10 cellular contexts compared by ENCODE assay signal in the genomic region with DNA sequence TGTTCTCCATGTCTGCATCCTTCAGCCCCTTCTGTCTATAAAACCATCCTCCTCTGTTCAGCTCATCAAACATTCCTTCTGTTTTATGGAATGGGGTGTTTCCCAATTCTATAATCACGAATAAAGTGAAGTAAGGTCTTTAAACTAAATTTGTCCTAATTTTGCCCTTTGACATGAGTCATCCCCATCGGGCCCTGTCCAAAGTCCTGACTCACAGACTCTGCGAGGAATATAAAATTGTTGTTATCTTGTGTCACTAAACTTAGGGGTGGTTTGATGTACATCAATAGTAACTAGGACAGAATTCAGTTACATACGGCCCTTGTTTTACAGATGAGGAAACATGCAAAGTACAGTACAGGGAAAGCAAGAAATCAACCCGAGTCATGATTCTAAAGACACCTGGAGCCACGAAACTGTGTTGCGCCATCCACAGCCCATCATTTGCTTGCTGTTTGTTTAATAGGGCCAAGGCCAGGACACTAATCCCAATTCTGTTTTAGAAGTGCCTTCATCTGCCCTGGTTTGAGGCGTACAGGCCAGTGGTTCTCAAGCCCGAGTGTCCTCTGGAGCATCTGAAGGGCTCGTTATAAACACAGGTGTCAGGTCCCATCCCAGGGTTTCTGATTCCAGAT. TPM values are rescaled to one million over a fixed set of nuclear protein-coding genes. Genes with fewer than 3 reads are reported as not detected.
DNase-seq lines count a peak whose midpoint lies in the region; ATAC-seq, FAIRE-seq and TF ChIP-seq lines count a peak whose summit lies in the region.
"Had no signal": no experiment of that assay in that cellular context is flagged by ENCODE, and none has a peak within 500 bp of the region (broad histone marks: within the 10 kb centered on the region; RNA-seq: fewer than 3 reads in every experiment).

No MANE protein-coding gene starts in this region.

- no peaks in the 10 kb centered on the region for H3K36me3 ChIP-seq in right lobe of liver
- no peaks in the 10 kb centered on the region for H3K36me3 ChIP-seq in vagina

- ATAC-seq in Right ventricle myocardium superior (ENCODE audit: poor library complexity) (no peak), right lobe of liver (peak in 3 of 4 donors; percentile 13 to 33 (median 33)), GM21619 (IDR thresholded peaks at IDR 0.05; ENCODE audit: unreplicated experiment) (no peak)
- ATAC-seq: stimulated activated naive CD8-positive, alpha-beta T cell treated with anti-CD3 and anti-CD28 coated beads, Interleukin-15, Interleukin-2, amounts not matched to agents 100 U/mL and 50 U/mL, for 24 hours had no signal

- TF ChIP-seq CTCF in right lobe of liver (IDR thresholded peaks at IDR 0.05): no peak
- TF ChIP-seq CTCF in vagina (IDR thresholded peaks at IDR 0.05): no peak

- TF ChIP-seq POLR2A in right lobe of liver (IDR thresholded peaks at IDR 0.05) (no peak), vagina (IDR thresholded peaks at IDR 0.05) (no peak)

- no peak for FAIRE-seq in HTR-8/SVneo (lab: Jason Lieb, UNC)

- H3K9me3 ChIP-seq in right lobe of liver (no peaks in the 10 kb centered on the region), vagina (no peaks in the 10 kb centered on the region)

- DNase-seq in cardiac septum (ENCODE audit: low spot score): peak; percentile 61
- DNase-seq in Right ventricle myocardium superior: no peak
- peak; percentile 29 for DNase-seq in astrocyte of the hippocampus (ENCODE audit: low read depth, low spot score)
- peak in 1 of 3 donors; percentile 56 for DNase-seq in right lobe of liver
- no peak for DNase-seq in vagina (ENCODE audit: extremely low spot score in 2 of 2)
- no peak for DNase-seq in DMS153 (lab: John Stamatoyannopoulos, UW)
- no peak for DNase-seq in HTR-8/SVneo (ENCODE audit: insufficient read length, low spot score)
- DNase-seq: NCI-H187; stimulated activated naive CD8-positive, alpha-beta T cell treated with anti-CD3 and anti-CD28 coated beads, Interleukin-15, Interleukin-2, amounts not matched to agents 100 U/mL and 50 U/mL, for 24 hours had no signal

- peak overlapping the region in 1 of 3 donors; percentile 29 for H3K27ac ChIP-seq in right lobe of liver
- peak overlapping the region; percentile 93 for H3K27ac ChIP-seq in vagina

- H3K4me3 ChIP-seq in right lobe of liver: no peak overlapping the region
- H3K4me3 ChIP-seq in vagina: no peak overlapping the region

- no peaks in the 10 kb centered on the region for H3K27me3 ChIP-seq in right lobe of liver
- no peaks in the 10 kb centered on the region for H3K27me3 ChIP-seq in vagina

- intact Hi-C loops in cardiac septum (cut with DNase I) (loop anchor here (5.0 to 10.0 kb wide), 4 partner anchors 140 to 1700 kb away; a partner anchor contains a TSS), Right ventricle myocardium superior (cut with DNase I) (loop anchor here (10.0 kb wide), 1 partner anchor 200 kb away; no protein-coding TSS in a partner anchor), right lobe of liver (cut with DNase I) (no loop called here), vagina (cut with DNase I) (no loop called here)

- peaks cover 3 to 60% (median 13%) of the 10 kb centered on the region in 4 donors for H3K4me1 ChIP-seq in right lobe of liver
- peaks cover 82% of the 10 kb centered on the region for H3K4me1 ChIP-seq in vagina

- WGBS in right lobe of liver (ENCODE audit: insufficient coverage, low coverage, low lambda C conversion rate, missing lambda C conversion rate): 23% methylated on average over 8 of the region's 10 CpGs

RNA-seq across cellular contexts. Expression of a gene that starts 2.8 kb away (rescaled TPM):
- total RNA-seq in cardiac septum (47.6 TPM), Right ventricle myocardium superior (143 TPM), right lobe of liver (1 to 10 TPM; 3.5 to 9.1 (median 6.3) TPM), vagina (26.3 TPM)

RNA-seq across cellular contexts. Expression of a gene that starts 26.8 kb away (rescaled TPM):
- 0.54 TPM for total RNA-seq in cardiac septum
- 0.30 TPM for total RNA-seq in Right ventricle myocardium superior
- under 1 TPM in 2 of 6 experiments, not detected in 4; 0.25 to 0.73 TPM for total RNA-seq in right lobe of liver
- not detected for total RNA-seq in vagina

Comparison
In these comparisons a context has a peak if more than half of its experiments do, and no peak if none do; other contexts are left out.
1. DNase-seq: peak in cardiac septum (single experiment) and astrocyte of the hippocampus (single experiment); none in Right ventricle myocardium superior (single experiment), vagina (0 of 2), DMS153 (single experiment) and HTR-8/SVneo (single experiment).
2. ATAC-seq: peak in right lobe of liver (3 of 4); none in Right ventricle myocardium superior (single experiment) and GM21619 (single experiment).
3. intact Hi-C loops: an anchor here in cardiac septum (5.0 to 10.0 kb wide) and Right ventricle myocardium superior (10.0 kb wide); none called in right lobe of liver and vagina.